In the genomic region with DNA sequence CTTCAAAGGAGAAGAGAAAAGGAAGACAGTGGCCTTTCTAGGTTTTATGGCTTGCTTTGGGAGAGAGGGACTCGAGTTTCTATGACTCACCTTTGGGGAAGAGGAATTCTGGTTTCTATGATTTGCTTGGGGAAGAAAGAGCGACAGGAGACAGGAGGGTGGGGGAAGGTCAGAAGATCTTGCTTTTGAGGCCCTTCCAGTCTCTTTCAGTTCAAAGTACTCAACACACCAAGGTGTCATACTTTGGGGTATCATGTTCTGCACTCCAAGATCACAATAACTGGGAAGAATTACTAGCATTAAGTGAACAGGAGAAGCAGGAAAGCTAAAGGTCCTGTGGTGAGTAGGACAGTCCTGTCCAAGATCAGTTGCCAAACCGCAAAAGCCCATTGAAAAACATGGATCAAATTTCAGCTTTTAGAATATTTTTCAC, we compare ENCODE assay signal across 28 cellular contexts.
A peak's percentile ranks its signal among the peaks of the same experiment; 100 is the strongest.
DNase-seq lines count a peak whose midpoint lies in the region; ATAC-seq and TF ChIP-seq lines count a peak whose summit lies in the region.
"Had no signal": no experiment of that assay in that cellular context is flagged by ENCODE, and none has a peak within 500 bp of the region (broad histone marks: within the 10 kb centered on the region; RNA-seq: fewer than 3 reads in every experiment).

No MANE protein-coding gene starts in this region.

- H2BK20ac ChIP-seq in IMR-90 (ENCODE audit: low read depth, low read length): no peak overlapping the region

- H4K8ac ChIP-seq in IMR-90 (ENCODE audit: low read depth in 2 of 2, low read length in 2 of 2): no peak overlapping the region

- POLR2A ChIA-PET in IMR-90 (lab: Charles Lee; ENCODE audit: unreplicated experiment): no interaction called here

- no peak overlapping the region for H4K91ac ChIP-seq in IMR-90 (ENCODE audit: insufficient read depth, low read depth, low read length)

- no peak for TF ChIP-seq POLR2A in IMR-90 (IDR thresholded peaks at IDR 0.05; ENCODE audit: low read depth, low read length)

- H2BK5ac ChIP-seq in IMR-90 (ENCODE audit: low read depth, low read length, poor library complexity, severe bottlenecking): no peak overlapping the region

- no peak overlapping the region for H3K4me2 ChIP-seq in IMR-90 (ENCODE audit: low read depth, low read length)
- H3K4me2 ChIP-seq in osteoblast (ENCODE audit: insufficient read depth, low read length): peak overlapping the region; percentile 12

- H4K20me1 ChIP-seq in IMR-90 (ENCODE audit: insufficient read depth, low read length): no peaks in the 10 kb centered on the region
- no peaks in the 10 kb centered on the region for H4K20me1 ChIP-seq in osteoblast (ENCODE audit: insufficient read depth, low read length)

- H3K9ac ChIP-seq in IMR-90 (ENCODE audit: low read depth, low read length): no peak overlapping the region

- ATAC-seq in IMR-90 (ENCODE audit: low read depth): no peak
- ATAC-seq in HG02973 (IDR thresholded peaks at IDR 0.05; ENCODE audit: unreplicated experiment): no peak
- ATAC-seq in HG02642 (IDR thresholded peaks at IDR 0.05; ENCODE audit: poor library complexity, unreplicated experiment): no peak
- ATAC-seq: activated T-helper 17 cell treated with anti-CD3 and anti-CD28 coated beads, Interleukin-2, amount 50 U/mL, for 72 hours; heart left ventricle; K562; WTC11 had no signal

- H3K18ac ChIP-seq in IMR-90 (ENCODE audit: low read depth, low read length): no peak overlapping the region

- H3K23ac ChIP-seq in IMR-90 (ENCODE audit: low read depth, low read length): no peak overlapping the region

- intact Hi-C loops in IMR-90 (cut with micrococcal nuclease): no loop called here

- H3K27ac ChIP-seq in IMR-90 (ENCODE audit: insufficient read depth, low read length): no peak overlapping the region
- no peak overlapping the region for H3K27ac ChIP-seq in osteoblast (ENCODE audit: low read depth, low read length)
- H3K27ac ChIP-seq: C4-2B, dorsolateral prefrontal cortex, heart left ventricle, spleen, vagina had no signal

- no peaks in the 10 kb centered on the region for H3K9me1 ChIP-seq in IMR-90 (ENCODE audit: insufficient read depth, low read length)

- TF ChIP-seq RAD21 in IMR-90 (IDR thresholded peaks at IDR 0.05; ENCODE audit: low read length): no peak

- H3K4ac ChIP-seq in IMR-90 (ENCODE audit: low read depth, low read length): no peak overlapping the region

- no peak overlapping the region for H3K56ac ChIP-seq in IMR-90 (ENCODE audit: extremely low read depth, insufficient read depth, low read length)

- H2AK9ac ChIP-seq in IMR-90 (replicated peaks; ENCODE audit: low read depth, low read length, poor library complexity): no peak overlapping the region

- dilution Hi-C loops in IMR-90 (cut with HindIII; ENCODE audit: low sequenced_read_pairs, unreplicated experiment): no loop called here

- H3K36me3 ChIP-seq in IMR-90 (ENCODE audit: control insufficient read depth, insufficient read depth, low read length) (no peaks in the 10 kb centered on the region), osteoblast (ENCODE audit: insufficient read depth, low read length) (no peaks in the 10 kb centered on the region)
- H3K36me3 ChIP-seq: heart left ventricle, spleen, vagina had no signal

- H2AK5ac ChIP-seq in IMR-90 (ENCODE audit: low read depth, low read length): no peak overlapping the region

- no CpG with 5 or more reads among the region's 3 CpGs for WGBS in IMR-90 (ENCODE audit: extremely low coverage in 2 of 2, insufficient read length in 1 of 2), 2 experiments

- no peaks in the 10 kb centered on the region for H3K79me1 ChIP-seq in IMR-90 (ENCODE audit: low read depth in 1 of 2, low read length in 2 of 2)

- CTCF ChIA-PET in IMR-90 (lab: Yijun Ruan, JAX): interaction anchor here (1.0 kb wide), 1 partner anchor 690 kb away, joined by 3 read pairs; a partner anchor contains a TSS

- no peak overlapping the region for H3K14ac ChIP-seq in IMR-90 (replicated peaks; ENCODE audit: low read depth, low read length)

- no peaks in the 10 kb centered on the region for H3K79me2 ChIP-seq in osteoblast (ENCODE audit: insufficient read depth, low read length)

- BruUV-seq in IMR-90 (replicated peaks; lab: Mats Ljungman, UMichigan): no TSS peak

- H3K4me3 ChIP-seq in IMR-90 (ENCODE audit: insufficient read depth, low read depth, low read length) (no peak overlapping the region), epithelial cell of esophagus (ENCODE audit: low read length) (no peak overlapping the region), osteoblast (ENCODE audit: insufficient read depth, low read length) (no peak overlapping the region)
- H3K4me3 ChIP-seq: dorsolateral prefrontal cortex, heart left ventricle, K562, spleen, vagina had no signal

- peaks cover 14% of the 10 kb centered on the region for H3K27me3 ChIP-seq in IMR-90 (ENCODE audit: control insufficient read depth, insufficient read depth, low read length)
- H3K27me3 ChIP-seq in osteoblast (ENCODE audit: insufficient read depth, low read length): no peaks in the 10 kb centered on the region
- H3K27me3 ChIP-seq: vagina had no signal

- TF ChIP-seq CTCF in IMR-90 (conservative IDR thresholded peaks at IDR 0.05; ENCODE audit: low read depth, low read length) (no peak), epithelial cell of esophagus (IDR thresholded peaks at IDR 0.05; ENCODE audit: insufficient read depth, low read depth, low read length, missing control alignments) (no peak), osteoblast (IDR thresholded peaks at IDR 0.05; ENCODE audit: extremely low read depth, low read depth, low read length) (no peak)

- H3K4me1 ChIP-seq in IMR-90 (ENCODE audit: control insufficient read depth, insufficient read depth, low read length): peaks cover 7% of the 10 kb centered on the region
- peaks cover 31% of the 10 kb centered on the region for H3K4me1 ChIP-seq in osteoblast (ENCODE audit: insufficient read depth, low read length)
- H3K4me1 ChIP-seq: spleen, vagina had no signal

- no peak overlapping the region for H2AFZ ChIP-seq in IMR-90 (replicated peaks; ENCODE audit: low read length, poor library complexity)
- no peak overlapping the region for H2AFZ ChIP-seq in osteoblast (ENCODE audit: low read length)

- no peak overlapping the region for H4K5ac ChIP-seq in IMR-90 (ENCODE audit: low read depth, low read length)

- peak; percentile 43 for DNase-seq in EH (ENCODE audit: low read depth)
- DNase-seq in IMR-90: peak; percentile 21
- peak; percentile 43 for DNase-seq in epithelial cell of esophagus (ENCODE audit: low read depth)
- DNase-seq in osteoblast (ENCODE audit: insufficient read length, low spot score, missing footprints): peak; percentile 58
- DNase-seq in NCI-H2227 (lab: John Stamatoyannopoulos, UW; ENCODE audit: unreplicated experiment): no peak
- no peak for DNase-seq in activated CD4-positive, alpha-beta T cell treated with anti-CD3 and anti-CD28 coated beads, Interleukin-2, amount 50 U/mL, for 4 hours
- DNase-seq: activated CD8-positive, alpha-beta memory T cell treated with anti-CD3 and anti-CD28 coated beads, Interleukin-2, amount 50 U/mL, for 4 hours; aorta; cerebellar nuclear complex; dorsolateral prefrontal cortex; heart left ventricle; HFFc6; mesendoderm; NCI-H748 treated with DMSO at 0.1 percent for 48 hours; occipital lobe; retina; spleen; stimulated activated CD4-positive, alpha-beta T cell treated with anti-CD3 and anti-CD28 coated beads, Interleukin-4, amount 100 ng/mL, for 24 hours; stimulated activated naive CD4-positive, alpha-beta T cell; SW 1271; T1000 had no signal

- in situ Hi-C loops in IMR-90 (cut with MboI; ENCODE audit: low sequenced_read_pairs): no loop called here

- H3K9me3 ChIP-seq in IMR-90 (ENCODE audit: control insufficient read depth, insufficient read depth, low read length) (no peaks in the 10 kb centered on the region), osteoblast (ENCODE audit: low read depth, low read length) (no peaks in the 10 kb centered on the region)
- H3K9me3 ChIP-seq: heart left ventricle, spleen, vagina had no signal

- no peak overlapping the region for H2BK15ac ChIP-seq in IMR-90 (ENCODE audit: low read depth, low read length)

- no peak overlapping the region for H2BK120ac ChIP-seq in IMR-90 (ENCODE audit: low read depth, low read length)

TF ChIP-seq in IMR-90, 13 proteins besides CTCF, POLR2A, EP300 and RAD21:
- TF ChIP-seq MXI1 (IDR thresholded peaks at IDR 0.05; ENCODE audit: borderline replicate concordance, low read depth, low read length) (no peak), BHLHE40 (IDR thresholded peaks at IDR 0.05; ENCODE audit: low read depth, low read length) (no peak), MAFK (IDR thresholded peaks at IDR 0.05; ENCODE audit: low read depth, low read length) (no peak), SMC3 (IDR thresholded peaks at IDR 0.05; ENCODE audit: low read depth, low read length) (no peak), RFX5 (IDR thresholded peaks at IDR 0.05; ENCODE audit: low read depth, low read length) (no peak), MAZ (IDR thresholded peaks at IDR 0.05; ENCODE audit: borderline replicate concordance, low read depth, low read length) (no peak), RCOR1 (IDR thresholded peaks at IDR 0.05; ENCODE audit: insufficient replicate concordance, low read length) (no peak), FOS (IDR thresholded peaks at IDR 0.05; ENCODE audit: low read depth, low read length) (no peak), NFE2L2 (IDR thresholded peaks at IDR 0.05; ENCODE audit: low read depth, low read length) (no peak)
- TF ChIP-seq, protein P1, sequence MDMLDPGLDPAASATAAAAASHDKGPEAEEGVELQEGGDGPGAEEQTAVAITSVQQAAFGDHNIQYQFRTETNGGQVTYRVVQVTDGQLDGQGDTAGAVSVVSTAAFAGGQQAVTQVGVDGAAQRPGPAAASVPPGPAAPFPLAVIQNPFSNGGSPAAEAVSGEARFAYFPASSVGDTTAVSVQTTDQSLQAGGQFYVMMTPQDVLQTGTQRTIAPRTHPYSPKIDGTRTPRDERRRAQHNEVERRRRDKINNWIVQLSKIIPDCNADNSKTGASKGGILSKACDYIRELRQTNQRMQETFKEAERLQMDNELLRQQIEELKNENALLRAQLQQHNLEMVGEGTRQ (IDR thresholded peaks at IDR 0.05; ENCODE audit: low read depth, low read length): no peak

Comparison
In these comparisons a context has a peak if more than half of its experiments do, and no peak if none do; other contexts are left out.
1. DNase-seq: peak in EH (single experiment), IMR-90 (single experiment), epithelial cell of esophagus (single experiment) and osteoblast (single experiment); none in NCI-H2227 (single experiment) and activated CD4-positive, alpha-beta T cell treated with anti-CD3 and anti-CD28 coated beads, Interleukin-2, amount 50 U/mL, for 4 hours (0 of 2).